ENCODE assay signal across 22 cellular contexts in genomic region chr7:30971840-30972563, GRCh38. TPM values are rescaled to one million over a fixed set of nuclear protein-coding genes. Genes with fewer than 3 reads are reported as not detected.
A peak's percentile ranks its signal among the peaks of the same experiment; 100 is the strongest.
DNase-seq lines count a peak whose midpoint lies in the region; ATAC-seq, FAIRE-seq and TF ChIP-seq lines count a peak whose summit lies in the region.
"Had no signal": no experiment of that assay in that cellular context is flagged by ENCODE, and none has a peak within 500 bp of the region (broad histone marks: within the 10 kb centered on the region; RNA-seq: fewer than 3 reads in every experiment).

No MANE protein-coding gene starts in this region.

- H2BK120ac ChIP-seq in H9 (ENCODE audit: low read depth, low read length, poor library complexity, severe bottlenecking): no peak overlapping the region

- H2BK5ac ChIP-seq in H9 (ENCODE audit: insufficient read length, low read length): no peak overlapping the region

- H3K4me1 Mint-ChIP-seq in H9: peaks cover 17 to 25% of the 10 kb centered on the region in 2 experiments

- H3K4me3 ChIP-seq in left ventricle myocardium inferior: no peak overlapping the region
- H3K4me3 ChIP-seq: GM12878, GM23338, SJSA1 had no signal

- no peak overlapping the region for H3K4ac ChIP-seq in H9 (ENCODE audit: low read depth, low read length)

- no peak overlapping the region for H2BK20ac ChIP-seq in H9 (ENCODE audit: low read depth, low read length, poor library complexity, severe bottlenecking)

- no peak overlapping the region for H3K14ac ChIP-seq in H9 (ENCODE audit: insufficient read depth, low read length)

- H3K23me2 ChIP-seq in H9 (ENCODE audit: insufficient read length, low read depth, low read length, poor library complexity, severe bottlenecking): no peaks in the 10 kb centered on the region

- no peak overlapping the region for H3K18ac ChIP-seq in H9 (ENCODE audit: insufficient read length, low read depth, low read length)

- DNase-seq in left ventricle myocardium superior (no peak), left ventricle myocardium inferior (no peak), H9 (peak; percentile 30), islet precursor cell (peak; percentile 33), urothelium cell line (ENCODE audit: low spot score) (no peak), anterior cingulate cortex (lab: John Stamatoyannopoulos, UW) (no peak), NCI-H2227 (lab: John Stamatoyannopoulos, UW; ENCODE audit: unreplicated experiment) (no peak)
- DNase-seq: ACHN, DND-41, KBM-7, NCI-H1436, NCI-H2029, NCI-H2171, NCI-H446 treated with DMSO at 0.1 percent for 48 hours, OCI-M1 had no signal

- FAIRE-seq in urothelium cell line (lab: Jason Lieb, UNC): peak; percentile 68
- FAIRE-seq: D721Med, G401.6, GM12878 had no signal

- no peaks in the 10 kb centered on the region for H3K79me2 ChIP-seq in H9 (ENCODE audit: insufficient read depth, low read length)

- H3K27me3 Mint-ChIP-seq in H9 (ENCODE audit: low read depth): peaks cover 42% of the 10 kb centered on the region

- H3K9me3 Mint-ChIP-seq in H9: no peaks in the 10 kb centered on the region
- H3K9me3 Mint-ChIP-seq: CD8-positive, alpha-beta T cell; GM23338 had no signal

- H3K36me3 ChIP-seq in left ventricle myocardium inferior: no peaks in the 10 kb centered on the region
- H3K36me3 ChIP-seq: SJSA1 had no signal

- no peak overlapping the region for H2AFZ ChIP-seq in H9 (ENCODE audit: low read length)
- H2AFZ ChIP-seq: GM23338 had no signal

- no peak overlapping the region for H3K56ac ChIP-seq in H9 (ENCODE audit: insufficient read length, low read depth, low read length)

- no peak overlapping the region for H3K27ac ChIP-seq in left ventricle myocardium inferior (replicated peaks)
- H3K27ac ChIP-seq in H9 (ENCODE audit: insufficient read length, low read depth, low read length): no peak overlapping the region
- H3K27ac ChIP-seq: RWPE1, SJSA1 had no signal

- no peak overlapping the region for H3K4me2 ChIP-seq in H9 (ENCODE audit: insufficient read depth, insufficient read length, low read length)
- H3K4me2 ChIP-seq: GM23338 had no signal

- H3K27me3 ChIP-seq in left ventricle myocardium inferior (ENCODE audit: low read depth): peaks cover 24% of the 10 kb centered on the region
- H3K27me3 ChIP-seq in H9 (ENCODE audit: insufficient read depth, low read length): no peaks in the 10 kb centered on the region

- H3K27ac Mint-ChIP-seq in H9: no peak overlapping the region; a peak in 1 of 7 replicates
- H3K27ac Mint-ChIP-seq: CD8-positive, alpha-beta T cell; GM23338 had no signal

- no peak overlapping the region for H2BK12ac ChIP-seq in H9 (ENCODE audit: insufficient read length, low read depth, low read length)

- no peaks in the 10 kb centered on the region for H3K9me3 ChIP-seq in left ventricle myocardium inferior (replicated peaks)
- no peaks in the 10 kb centered on the region for H3K9me3 ChIP-seq in H9 (ENCODE audit: control insufficient read depth, low read depth, low read length)
- H3K9me3 ChIP-seq: SJSA1 had no signal

- H2BK15ac ChIP-seq in H9 (ENCODE audit: low read depth, low read length): no peak overlapping the region

- peak; percentile 23 for ATAC-seq in left ventricle myocardium superior
- ATAC-seq: CD8-positive, alpha-beta T cell; GM12878; GM23338 had no signal

- WGBS in H9 (ENCODE audit: extremely low coverage, insufficient read length, low lambda C conversion rate): no CpG with 5 or more reads among the region's 15 CpGs

- H4K91ac ChIP-seq in H9 (ENCODE audit: insufficient read length, low read depth, low read length): no peak overlapping the region

- H3K79me1 ChIP-seq in H9 (ENCODE audit: insufficient read depth, low read depth, low read length, poor library complexity, severe bottlenecking): no peaks in the 10 kb centered on the region

- H4K20me1 ChIP-seq in H9 (ENCODE audit: control insufficient read depth, insufficient read depth, insufficient read length): no peaks in the 10 kb centered on the region

- peaks cover 19% of the 10 kb centered on the region for H3K4me1 ChIP-seq in left ventricle myocardium inferior
- no peaks in the 10 kb centered on the region; the same call in 1 of the 2 replicates for H3K4me1 ChIP-seq in H9 (ENCODE audit: insufficient read depth, low read length)
- H3K4me1 ChIP-seq: SJSA1 had no signal

- no peak overlapping the region for H2AK5ac ChIP-seq in H9 (ENCODE audit: insufficient read length, low read length)

- H4K5ac ChIP-seq in H9 (ENCODE audit: insufficient read length, low read depth, low read length): no peak overlapping the region

- no peaks in the 10 kb centered on the region for H3K36me3 Mint-ChIP-seq in H9 (ENCODE audit: insufficient read depth in 1 of 3, low read depth in 3 of 3)
- H3K36me3 Mint-ChIP-seq: CD8-positive, alpha-beta T cell had no signal

- intact Hi-C loops in left ventricle myocardium superior (cut with micrococcal nuclease): no loop called here
- intact Hi-C loops in left ventricle myocardium inferior (cut with micrococcal nuclease): no loop called here

- H3T11ph ChIP-seq in H9 (ENCODE audit: low read length): no peak overlapping the region

- H3K4me3 Mint-ChIP-seq in H9: no peak overlapping the region; a peak in 1 of 5 replicates
- H3K4me3 Mint-ChIP-seq: CD8-positive, alpha-beta T cell; GM23338 had no signal

- H3K9ac ChIP-seq in H9 (ENCODE audit: extremely low read depth, insufficient read length, low read length): no peak overlapping the region

- TF ChIP-seq CTCF in left ventricle myocardium inferior (IDR thresholded peaks at IDR 0.05; ENCODE audit: borderline replicate concordance): no peak
- TF ChIP-seq CTCF in H9 (conservative IDR thresholded peaks at IDR 0.05): no peak

- H3K23ac ChIP-seq in H9 (ENCODE audit: insufficient read length, low read depth, low read length): no peak overlapping the region

- no peak overlapping the region for H4K8ac ChIP-seq in H9 (replicated peaks; ENCODE audit: insufficient read length, low read depth, low read length)

RNA-seq across cellular contexts. Expression of gene GHRHR, which starts 8.2 kb away (rescaled TPM):
- total RNA-seq in left ventricle myocardium superior (not detected), left ventricle myocardium inferior (not detected), H9 (2021) (5.9 and 7.4 TPM in 2 replicates)
- total RNA-seq: CD8-positive, alpha-beta T cell; GM12878; GM23338; SJSA1 had no signal

Comparison
In these comparisons a context has a peak if more than half of its experiments do, and no peak if none do; other contexts are left out.
1. DNase-seq: peak in H9 (single experiment) and islet precursor cell (single experiment); none in left ventricle myocardium superior (single experiment), left ventricle myocardium inferior (single experiment), urothelium cell line (single experiment), anterior cingulate cortex (0 of 58) and NCI-H2227 (single experiment).